13 cellular contexts compared by ENCODE assay signal in genomic region chr11:44351898-44352498, GRCh38. TPM values are rescaled to one million over a fixed set of nuclear protein-coding genes. Genes with fewer than 3 reads are reported as not detected.
DNase-seq lines count a peak whose midpoint lies in the region; ATAC-seq and TF ChIP-seq lines count a peak whose summit lies in the region.
"Had no signal": no experiment of that assay in that cellular context is flagged by ENCODE, and none has a peak within 500 bp of the region (broad histone marks: within the 10 kb centered on the region; RNA-seq: fewer than 3 reads in every experiment).

No MANE protein-coding gene starts in this region.

- H3K4me3 ChIP-seq in astrocyte of the cerebellum (ENCODE audit: low read depth, low read length): no peak overlapping the region
- H3K4me3 ChIP-seq: suprapubic skin had no signal

- peaks cover 34% of the 10 kb centered on the region for H3K27me3 Mint-ChIP-seq in activated T-cell treated with anti-CD3 and anti-CD28 coated beads, Interleukin-2, amount 50 U/mL, for 72 hours (ENCODE audit: low read depth)

- H3K4me3 Mint-ChIP-seq in activated T-cell treated with anti-CD3 and anti-CD28 coated beads, Interleukin-2, amount 50 U/mL, for 72 hours: no peak overlapping the region
- H3K4me3 Mint-ChIP-seq: activated naive CD8-positive, alpha-beta T cell treated with anti-CD3 and anti-CD28 coated beads, Interleukin-2, amount 10 ng/mL, durations not matched to agents 7 days and 5 days; natural killer cell treated with Interleukin-12 subunit alpha and Interleukin-12 subunit beta and Interleukin-15 and Interleukin-18, amount 100 ng/mL, for 72 hours had no signal

- H3K9me3 Mint-ChIP-seq in activated T-cell treated with anti-CD3 and anti-CD28 coated beads, Interleukin-2, amount 50 U/mL, for 72 hours: no peaks in the 10 kb centered on the region
- H3K9me3 Mint-ChIP-seq: activated naive CD8-positive, alpha-beta T cell treated with anti-CD3 and anti-CD28 coated beads, Interleukin-2, amount 10 ng/mL, durations not matched to agents 7 days and 5 days; natural killer cell treated with Interleukin-12 subunit alpha and Interleukin-12 subunit beta and Interleukin-15 and Interleukin-18, amount 100 ng/mL, for 72 hours had no signal

- peak; percentile 8 for DNase-seq in ELR (ENCODE audit: low read depth)
- DNase-seq in HuH-7 (ENCODE audit: low spot score): peak; percentile 26
- DNase-seq in astrocyte of the cerebellum (ENCODE audit: low read depth): no peak
- peak; percentile 5 to 23 for DNase-seq in lung microvascular endothelial cell (ENCODE audit: low read depth in 2 of 2)
- no peak for DNase-seq in SW 1271 (lab: John Stamatoyannopoulos, UW)
- DNase-seq in stimulated activated CD4-positive, alpha-beta T cell treated with anti-CD3 and anti-CD28 coated beads, Interleukin-1b, Interleukin-23, amount 100 ng/mL, for 48 hours: no peak
- DNase-seq in activated T-cell treated with anti-CD3 and anti-CD28 coated beads, Interleukin-2, amount 50 U/mL, for 72 hours: no peak
- DNase-seq: activated naive CD8-positive, alpha-beta T cell treated with anti-CD3 and anti-CD28 coated beads, Interleukin-2, amount 10 ng/mL, durations not matched to agents 7 days and 5 days; NCI-H446 treated with DMSO at 0.1 percent for 48 hours; SHP77 treated with DMSO at 0.1 percent for 48 hours had no signal

- TF ChIP-seq CTCF in astrocyte of the cerebellum (IDR thresholded peaks at IDR 0.05; ENCODE audit: low read depth, low read length, missing control alignments): peak; percentile 21

- H3K27ac Mint-ChIP-seq in activated T-cell treated with anti-CD3 and anti-CD28 coated beads, Interleukin-2, amount 50 U/mL, for 72 hours: no peak overlapping the region
- H3K27ac Mint-ChIP-seq: activated naive CD8-positive, alpha-beta T cell treated with anti-CD3 and anti-CD28 coated beads, Interleukin-2, amount 10 ng/mL, durations not matched to agents 7 days and 5 days; natural killer cell treated with Interleukin-12 subunit alpha and Interleukin-12 subunit beta and Interleukin-15 and Interleukin-18, amount 100 ng/mL, for 72 hours had no signal

- in situ Hi-C loops in astrocyte of the cerebellum (cut with HindIII; ENCODE audit: low sequenced_read_pairs): no loop called here

- no peak for ATAC-seq in activated T-cell treated with anti-CD3 and anti-CD28 coated beads, Interleukin-2, amount 50 U/mL, for 72 hours (replicated peaks in 1 of 2)
- ATAC-seq: natural killer cell treated with Interleukin-12 subunit alpha and Interleukin-12 subunit beta and Interleukin-15 and Interleukin-18, amount 100 ng/mL, for 72 hours had no signal

- H3K36me3 Mint-ChIP-seq in activated T-cell treated with anti-CD3 and anti-CD28 coated beads, Interleukin-2, amount 50 U/mL, for 72 hours (ENCODE audit: insufficient read depth in 2 of 2): no peaks in the 10 kb centered on the region
- H3K36me3 Mint-ChIP-seq: activated naive CD8-positive, alpha-beta T cell treated with anti-CD3 and anti-CD28 coated beads, Interleukin-2, amount 10 ng/mL, durations not matched to agents 7 days and 5 days; natural killer cell treated with Interleukin-12 subunit alpha and Interleukin-12 subunit beta and Interleukin-15 and Interleukin-18, amount 100 ng/mL, for 72 hours had no signal

- no peaks in the 10 kb centered on the region for H3K4me1 Mint-ChIP-seq in activated T-cell treated with anti-CD3 and anti-CD28 coated beads, Interleukin-2, amount 50 U/mL, for 72 hours (ENCODE audit: low read depth)
- H3K4me1 Mint-ChIP-seq: activated naive CD8-positive, alpha-beta T cell treated with anti-CD3 and anti-CD28 coated beads, Interleukin-2, amount 10 ng/mL, durations not matched to agents 7 days and 5 days had no signal

RNA-seq across cellular contexts. Expression of gene ALX4, which starts 42.1 kb away (rescaled TPM):
- not detected in 2 replicates for total RNA-seq in lung microvascular endothelial cell
- not detected for total RNA-seq in activated T-cell treated with anti-CD3 and anti-CD28 coated beads, Interleukin-2, amount 50 U/mL, for 72 hours
- total RNA-seq: activated naive CD8-positive, alpha-beta T cell treated with anti-CD3 and anti-CD28 coated beads, Interleukin-2, amount 10 ng/mL, durations not matched to agents 7 days and 5 days; fibroblast of lung; natural killer cell treated with Interleukin-12 subunit alpha and Interleukin-12 subunit beta and Interleukin-15 and Interleukin-18, amount 100 ng/mL, for 72 hours had no signal

Comparison
In these comparisons a context has a peak if more than half of its experiments do, and no peak if none do; other contexts are left out.
1. DNase-seq: peak in ELR (single experiment), HuH-7 (single experiment) and lung microvascular endothelial cell (2 of 2); none in astrocyte of the cerebellum (single experiment), SW 1271 (0 of 2), stimulated activated CD4-positive, alpha-beta T cell treated with anti-CD3 and anti-CD28 coated beads, Interleukin-1b, Interleukin-23, amount 100 ng/mL, for 48 hours (single experiment) and activated T-cell treated with anti-CD3 and anti-CD28 coated beads, Interleukin-2, amount 50 U/mL, for 72 hours (0 of 2).